7 cellular contexts compared by ENCODE assay signal in genomic region chr9:110623462-110624025, GRCh38.
A peak's percentile ranks its signal among the peaks of the same experiment; 100 is the strongest.
DNase-seq lines count a peak whose midpoint lies in the region; ATAC-seq, FAIRE-seq and TF ChIP-seq lines count a peak whose summit lies in the region.

No MANE protein-coding gene starts in this region.

- H3K9ac ChIP-seq in DND-41 (ENCODE audit: low read depth, low read length): no peak overlapping the region

- ATAC-seq in DND-41 (ENCODE audit: insufficient read depth, low read depth) (0 out of 3 replicates have a peak, but pooled peaks have one; percentile 40), HG03520 (IDR thresholded peaks at IDR 0.05; ENCODE audit: unreplicated experiment) (no peak)

- no peak overlapping the region for H2AFZ ChIP-seq in DND-41 (ENCODE audit: low read depth, low read length)

- TF ChIP-seq CTCF in DND-41 (IDR thresholded peaks at IDR 0.05; ENCODE audit: borderline replicate concordance, extremely low read depth, low read length, poor library complexity, severe bottlenecking) (peak; percentile 67), astrocyte of the cerebellum (IDR thresholded peaks at IDR 0.05; ENCODE audit: low read depth, low read length, missing control alignments) (peak; percentile 53), tibial artery (IDR thresholded peaks at IDR 0.05) (peak; percentile 79 to 85)

- H3K27me3 ChIP-seq in DND-41 (ENCODE audit: insufficient read depth, low read length, poor library complexity) (no peaks in the 10 kb centered on the region), tibial artery (no peaks in the 10 kb centered on the region)

- intact Hi-C loops in tibial artery (cut with DNase I; ENCODE audit: low total_unique reads): loop anchor here (10.0 kb wide), 1 partner anchor 439 kb away; no protein-coding TSS in a partner anchor

- in situ Hi-C loops in astrocyte of the cerebellum (cut with HindIII; ENCODE audit: low sequenced_read_pairs): no loop called here

- no peaks in the 10 kb centered on the region for H3K79me2 ChIP-seq in DND-41 (ENCODE audit: insufficient read depth, low read length)

- H3K4me3 ChIP-seq in DND-41 (ENCODE audit: low read depth in 1 of 2, low read length in 2 of 2) (no peak overlapping the region), astrocyte of the cerebellum (ENCODE audit: low read depth, low read length) (no peak overlapping the region), tibial artery (no peak overlapping the region)

- DNase-seq in DND-41 (peak; percentile 21), H54 (ENCODE audit: insufficient read length, low spot score) (peak; percentile 24), NCI-H226 (peak; percentile 26), astrocyte of the cerebellum (ENCODE audit: low read depth) (peak; percentile 57), iris pigment epithelial cell (ENCODE audit: low read depth) (peak; percentile 63), tibial artery (peak in 1 of 2 donors; percentile 36)

- H3K4me1 ChIP-seq in DND-41 (ENCODE audit: insufficient read depth, low read length) (no peaks in the 10 kb centered on the region), tibial artery (peaks cover 0 to 8% (median 0%) of the 10 kb centered on the region in 4 donors)

- H3K27ac ChIP-seq in DND-41 (ENCODE audit: low read length) (no peak overlapping the region), tibial artery (no peak overlapping the region)

- no peaks in the 10 kb centered on the region for H4K20me1 ChIP-seq in DND-41 (ENCODE audit: insufficient read depth, low read length)

- no peak for TF ChIP-seq POLR2A in H54 (IDR thresholded peaks at IDR 0.05; ENCODE audit: low read depth, low read length)

- H3K36me3 ChIP-seq in DND-41 (ENCODE audit: insufficient read depth, low read length) (no peaks in the 10 kb centered on the region), tibial artery (no peaks in the 10 kb centered on the region)

- FAIRE-seq in H54 (lab: Jason Lieb, UNC): peak; percentile 97

- H3K9me3 ChIP-seq in DND-41 (ENCODE audit: insufficient read depth, low read length, severe bottlenecking): no peaks in the 10 kb centered on the region
- H3K9me3 ChIP-seq in tibial artery: no peaks in the 10 kb centered on the region

- no peak overlapping the region for H3K4me2 ChIP-seq in DND-41 (ENCODE audit: insufficient read depth, low read length)
